9 cellular contexts compared by ENCODE assay signal in genomic region chr11:119206512-119207299, GRCh38. TPM values are rescaled to one million over a fixed set of nuclear protein-coding genes. Genes with fewer than 3 reads are reported as not detected.
DNase-seq lines count a peak whose midpoint lies in the region; ATAC-seq, FAIRE-seq and TF ChIP-seq lines count a peak whose summit lies in the region.
"Had no signal": no experiment of that assay in that cellular context is flagged by ENCODE, and none has a peak within 500 bp of the region (broad histone marks: within the 10 kb centered on the region; RNA-seq: fewer than 3 reads in every experiment).

No MANE protein-coding gene starts in this region.

- no peaks in the 10 kb centered on the region for H3K9me3 Mint-ChIP-seq in astrocyte (ENCODE audit: unreplicated experiment)

- peak overlapping the region; percentile 96 for H3K4me3 Mint-ChIP-seq in astrocyte (ENCODE audit: unreplicated experiment)

- H3K27ac Mint-ChIP-seq in astrocyte (ENCODE audit: unreplicated experiment), result peak overlapping the region; percentile 51

- 0 out of 4 replicates have a peak, but pooled peaks of 1 of the 2 experiments have one; percentile 4 for TF ChIP-seq EP300 in SK-N-SH (IDR thresholded peaks at IDR 0.05; ENCODE audit: borderline replicate concordance in 1 of 2, low read depth in 1 of 2, low read length in 1 of 2)

- POLR2A ChIA-PET in SK-N-SH (lab: Yijun Ruan, JAX), result interaction anchor here (1.1 to 1.6 kb wide), 2 partner anchors 110 to 132 kb away, joined by 5 read pairs; partner anchors contain the start of gene MCAM

- peak; percentile 21 for ATAC-seq in HG03025 (IDR thresholded peaks at IDR 0.05; ENCODE audit: low FRiP score, unreplicated experiment)
- no peak for ATAC-seq in HG03565 (IDR thresholded peaks at IDR 0.05; ENCODE audit: unreplicated experiment)

- H3K4me1 ChIP-seq in SK-N-SH (ENCODE audit: control insufficient read depth in 1 of 2, insufficient read depth in 2 of 2, low read depth in 1 of 2, low read length in 1 of 2), result peaks cover 5 to 7% of the 10 kb centered on the region in 2 experiments; a peak in 3 of 4 replicates
- H3K4me1 ChIP-seq in astrocyte (ENCODE audit: insufficient read depth, low read length), result peaks cover 4% of the 10 kb centered on the region

- no peaks in the 10 kb centered on the region for H3K36me3 Mint-ChIP-seq in astrocyte (ENCODE audit: low read depth, unreplicated experiment)

- peak overlapping the region; percentile 95 for H3K9ac ChIP-seq in SK-N-SH
- H3K9ac ChIP-seq in astrocyte (ENCODE audit: low read length), result peak overlapping the region; percentile 85

- H3F3A ChIP-seq in SK-N-SH (replicated peaks; ENCODE audit: insufficient read depth), result peaks cover 2% of the 10 kb centered on the region

- TF ChIP-seq CTCF in SK-N-SH (IDR thresholded peaks at IDR 0.05) (no peak), astrocyte (IDR thresholded peaks at IDR 0.05; ENCODE audit: insufficient read depth, low read depth, low read length) (no peak)

- WGBS in SK-N-SH (ENCODE audit: low lambda C conversion rate), result 2% methylated on average over 38 of the region's 40 CpGs

- peaks cover 55% of the 10 kb centered on the region for H3K79me2 ChIP-seq in SK-N-SH (ENCODE audit: insufficient read depth)
- peaks cover 54% of the 10 kb centered on the region for H3K79me2 ChIP-seq in astrocyte (ENCODE audit: insufficient read depth, low read length)

- H3K9me2 ChIP-seq in SK-N-SH, result no peaks in the 10 kb centered on the region

- H3K9me3 ChIP-seq in SK-N-SH (no peaks in the 10 kb centered on the region), astrocyte (ENCODE audit: insufficient read depth, low read depth, low read length) (no peaks in the 10 kb centered on the region)

- peaks cover 10% of the 10 kb centered on the region for H3K4me1 Mint-ChIP-seq in astrocyte (ENCODE audit: low read depth, unreplicated experiment)

- DNase-seq in NCI-H1417 (lab: John Stamatoyannopoulos, UW) (peak in 2 of 3 experiments; percentile 55 to 87), NCI-H1417 treated with DMSO at 0.1 percent for 48 hours (lab: John Stamatoyannopoulos, UW) (no peak), SK-N-SH (peak; percentile 81), astrocyte (ENCODE audit: low read depth) (no peak), skeletal muscle cell (ENCODE audit: low read depth) (no peak)

- H3K36me3 ChIP-seq in SK-N-SH (replicated peaks in 1 of 2; ENCODE audit: control insufficient read depth in 1 of 2, insufficient read depth in 2 of 2, low read length in 1 of 2) (peaks cover 0 to 5% of the 10 kb centered on the region in 2 experiments), astrocyte (ENCODE audit: insufficient read depth, low read length) (no peaks in the 10 kb centered on the region)

- FAIRE-seq in astrocyte (lab: Jason Lieb, UNC), result no peak
- FAIRE-seq: G401.6 had no signal

- H3K27me3 Mint-ChIP-seq in astrocyte (ENCODE audit: low read depth, unreplicated experiment), result no peaks in the 10 kb centered on the region

- no peaks in the 10 kb centered on the region for H3K27me3 ChIP-seq in SK-N-SH (ENCODE audit: insufficient read depth)
- no peaks in the 10 kb centered on the region for H3K27me3 ChIP-seq in astrocyte (ENCODE audit: insufficient read depth, low read length)

- peak overlapping the region; percentile 91; the same call in 1 of the 2 replicates for H2AFZ ChIP-seq in SK-N-SH (ENCODE audit: low read depth)
- peak overlapping the region; percentile 88 for H2AFZ ChIP-seq in astrocyte (ENCODE audit: low read depth, low read length)

- TF ChIP-seq RAD21 in SK-N-SH (IDR thresholded peaks at IDR 0.05; ENCODE audit: low read length), result no peak

- peaks cover 44% of the 10 kb centered on the region for H4K20me1 ChIP-seq in SK-N-SH (ENCODE audit: insufficient read depth)
- H4K20me1 ChIP-seq in astrocyte (ENCODE audit: insufficient read depth, low read length), result peaks cover 42% of the 10 kb centered on the region

- CTCF ChIA-PET in SK-N-SH (lab: Yijun Ruan, JAX), result interaction anchor here (0.6 to 4.4 kb wide), 47 partner anchors 8 to 268 kb away, joined by 3 to 33 read pairs (median 4); partner anchors contain the start of genes DPAGT1, MCAM, NLRX1 and RNF26

- peak overlapping the region; percentile 90 for H3K27ac ChIP-seq in SK-N-SH (ENCODE audit: low read depth in 2 of 2, low read length in 1 of 2)
- H3K27ac ChIP-seq in astrocyte (ENCODE audit: low read depth, low read length), result peak overlapping the region; percentile 74

- H3K4me3 ChIP-seq in SK-N-SH (ENCODE audit: low read depth in 2 of 2, low read length in 1 of 2) (peak overlapping the region; percentile 78 to 99), astrocyte (ENCODE audit: insufficient read depth, low read depth, low read length) (peak overlapping the region; percentile 87), iPS-11a (ENCODE audit: low read depth, low read length) (peak overlapping the region; percentile 90), skeletal muscle cell (ENCODE audit: low read depth, low read length) (peak overlapping the region; percentile 90)

- H3K4me2 ChIP-seq in SK-N-SH, result peak overlapping the region; percentile 85
- H3K4me2 ChIP-seq in astrocyte (ENCODE audit: low read length), result peak overlapping the region; percentile 86

TF ChIP-seq in SK-N-SH, 30 proteins besides CTCF, POLR2A, EP300 and RAD21:
- TF ChIP-seq ELF1 (IDR thresholded peaks at IDR 0.05), result no peak
- TF ChIP-seq RCOR1 (IDR thresholded peaks at IDR 0.05; ENCODE audit: low read length), result peak; percentile 26; the same call in 1 of the 2 replicates

RNA-seq across cellular contexts. Expression of gene CBL, which starts 0.6 kb away (rescaled TPM):
- polyA plus RNA-seq in SK-N-SH (2012; rRNA removed), result 9.5 and 10.4 TPM in 2 replicates
- polyA plus RNA-seq in SK-N-SH (2012; cell fraction: cytosol; rRNA removed), result 9.7 and 11.1 TPM in 2 replicates
- 11.5 and 17.0 TPM in 2 replicates for polyA plus RNA-seq in SK-N-SH (2012; cell fraction: nucleus; rRNA removed)
- 45.1 and 46.6 TPM in 2 replicates for total RNA-seq in astrocyte

RNA-seq across cellular contexts. Expression of gene NHERF4, which starts 21.4 kb away (rescaled TPM):
- polyA plus RNA-seq in SK-N-SH (2012; rRNA removed), result not detected in 2 replicates
- not detected in 2 replicates for polyA plus RNA-seq in SK-N-SH (2012; cell fraction: cytosol; rRNA removed)
- 0.05 and 0.17 TPM in 2 replicates for polyA plus RNA-seq in SK-N-SH (2012; cell fraction: nucleus; rRNA removed)
- not detected in 2 replicates for total RNA-seq in astrocyte

RNA-seq across cellular contexts. Expression of gene NLRX1, which starts 38.2 kb away (rescaled TPM):
- 13.7 and 13.8 TPM in 2 replicates for polyA plus RNA-seq in SK-N-SH (2012; rRNA removed)
- 4.3 and 8.4 TPM in 2 replicates for polyA plus RNA-seq in SK-N-SH (2012; cell fraction: cytosol; rRNA removed)
- polyA plus RNA-seq in SK-N-SH (2012; cell fraction: nucleus; rRNA removed), result 18.5 and 18.6 TPM in 2 replicates
- total RNA-seq in astrocyte, result 6.3 and 9.6 TPM in 2 replicates

RNA-seq across cellular contexts. Expression of gene ABCG4, which starts 57.9 kb away (rescaled TPM):
- 0.50 and 0.72 TPM in 2 replicates for polyA plus RNA-seq in SK-N-SH (2012; rRNA removed)
- polyA plus RNA-seq in SK-N-SH (2012; cell fraction: cytosol; rRNA removed), result 0.27 and 0.38 TPM in 2 replicates
- polyA plus RNA-seq in SK-N-SH (2012; cell fraction: nucleus; rRNA removed), result 2.5 and 3.0 TPM in 2 replicates
- total RNA-seq in astrocyte, result 0.55 and 1.5 TPM in 2 replicates

Comparison
In these comparisons a context has a peak if more than half of its experiments do, and no peak if none do; other contexts are left out.
1. DNase-seq: peak in NCI-H1417 (2 of 3) and SK-N-SH (single experiment); none in NCI-H1417 treated with DMSO at 0.1 percent for 48 hours (single experiment), astrocyte (single experiment) and skeletal muscle cell (single experiment).
2. Peak in every context shown above with its lines, with median percentiles within 50 percentile points of each other: H3K4me3 ChIP-seq.